ENCODE assay signal across 9 cellular contexts in the genomic region with DNA sequence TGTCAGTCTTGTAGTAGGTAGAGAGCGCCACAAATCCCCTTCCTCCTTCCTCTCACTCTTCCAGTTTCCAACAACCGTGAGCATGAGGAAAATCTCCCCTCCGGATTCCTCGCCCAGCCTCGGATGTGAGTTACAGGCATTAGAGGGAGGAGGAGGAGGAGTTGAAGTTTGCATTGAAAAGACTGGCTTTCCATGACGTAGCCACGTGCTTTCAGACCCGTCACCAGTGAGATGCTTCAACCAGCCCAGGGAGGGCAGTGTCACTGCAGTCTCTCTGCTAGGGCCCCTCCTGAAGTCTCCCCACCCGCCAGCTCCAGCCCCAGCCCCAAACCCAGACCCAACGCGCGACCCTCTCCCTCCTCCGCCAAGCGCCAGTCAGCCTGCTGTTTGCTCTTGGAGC. TPM values are rescaled to one million over a fixed set of nuclear protein-coding genes. Genes with fewer than 3 reads are reported as not detected.
A peak's percentile ranks its signal among the peaks of the same experiment; 100 is the strongest.
DNase-seq lines count a peak whose midpoint lies in the region; ATAC-seq and TF ChIP-seq lines count a peak whose summit lies in the region.
"Had no signal": no experiment of that assay in that cellular context is flagged by ENCODE, and none has a peak within 500 bp of the region (broad histone marks: within the 10 kb centered on the region; RNA-seq: fewer than 3 reads in every experiment).

No MANE protein-coding gene starts in this region.

- H3K27ac ChIP-seq in trophoblast cell (ENCODE audit: low read depth, low read length) (no peak overlapping the region), Karpas-422 (ENCODE audit: low read length) (no peak overlapping the region)
- H3K27ac ChIP-seq: HL-60 had no signal

- no peaks in the 10 kb centered on the region for H3K9me2 ChIP-seq in Karpas-422 (replicated peaks; ENCODE audit: insufficient read depth, low read length)

- peaks cover 27% of the 10 kb centered on the region for H3K4me1 Mint-ChIP-seq in activated T-helper 2 cell treated with anti-CD3 and anti-CD28 coated beads, Interferon-gamma antibody, Interleukin-2, Interleukin-4, amounts not matched to agents 10 μg/mL and 5 μg/mL and 100 μg/mL, durations not matched to agents 14 hours and 24 hours and 36 hours (ENCODE audit: low read depth)

- H3K9me3 ChIP-seq in trophoblast cell (ENCODE audit: insufficient read depth, low read depth, low read length) (peaks cover 5% of the 10 kb centered on the region), Karpas-422 (ENCODE audit: low read length) (no peaks in the 10 kb centered on the region)

- no peak overlapping the region for H3K14ac ChIP-seq in trophoblast cell (ENCODE audit: low read length)

- H3K36me3 ChIP-seq in trophoblast cell (ENCODE audit: control insufficient read depth in 1 of 2, insufficient read depth in 2 of 2, low read length in 2 of 2) (no peaks in the 10 kb centered on the region), Karpas-422 (ENCODE audit: insufficient read depth, low read length) (no peaks in the 10 kb centered on the region)

- DNase-seq in GM10248 (ENCODE audit: extremely low spot score) (peak; percentile 27), head of caudate nucleus (peak; percentile 41 to 89 (median 68)), trophoblast cell (no peak), GOT3 (lab: John Stamatoyannopoulos, UW) (no peak), Karpas-422 (no peak), mesenteric fat pad (ENCODE audit: low spot score) (no peak)
- no peak for DNase-seq in activated T-helper 2 cell treated with anti-CD3 and anti-CD28 coated beads, Interferon-gamma antibody, Interleukin-2, Interleukin-4, amounts not matched to agents 10 μg/mL and 5 μg/mL and 100 μg/mL, durations not matched to agents 14 hours and 24 hours and 36 hours (ENCODE audit: low spot score)

- peak; percentile 59 for ATAC-seq in HG03432 (IDR thresholded peaks at IDR 0.05; ENCODE audit: unreplicated experiment)

- H3K27ac Mint-ChIP-seq in activated T-helper 2 cell treated with anti-CD3 and anti-CD28 coated beads, Interferon-gamma antibody, Interleukin-2, Interleukin-4, amounts not matched to agents 10 μg/mL and 5 μg/mL and 100 μg/mL, durations not matched to agents 14 hours and 24 hours and 36 hours, result peak overlapping the region; percentile 36

- no peak overlapping the region for H4K91ac ChIP-seq in trophoblast cell (ENCODE audit: low read depth, low read length)

- peak overlapping the region; percentile 71 for H3K4me3 Mint-ChIP-seq in activated T-helper 2 cell treated with anti-CD3 and anti-CD28 coated beads, Interferon-gamma antibody, Interleukin-2, Interleukin-4, amounts not matched to agents 10 μg/mL and 5 μg/mL and 100 μg/mL, durations not matched to agents 14 hours and 24 hours and 36 hours (ENCODE audit: low read depth)

- H3K4me2 ChIP-seq in trophoblast cell (ENCODE audit: low read length) (peak overlapping the region; percentile 41), Karpas-422 (ENCODE audit: low read depth, low read length, poor library complexity, severe bottlenecking) (no peak overlapping the region)

- H3K9ac ChIP-seq in trophoblast cell (ENCODE audit: low read length) (no peak overlapping the region), Karpas-422 (ENCODE audit: low read length) (no peak overlapping the region)

- no peak overlapping the region for H3K23ac ChIP-seq in trophoblast cell (ENCODE audit: low read length)

- H3K4me1 ChIP-seq in trophoblast cell (ENCODE audit: control insufficient read depth in 1 of 2, insufficient read depth in 2 of 2, low read length in 2 of 2) (peaks cover 2 to 10% of the 10 kb centered on the region in 2 experiments), Karpas-422 (ENCODE audit: low read length) (no peaks in the 10 kb centered on the region)

- WGBS in trophoblast cell (ENCODE audit: extremely low coverage, insufficient coverage, insufficient read length), result no CpG with 5 or more reads among the region's 14 CpGs

- H2AFZ ChIP-seq in trophoblast cell (ENCODE audit: insufficient read depth, low read length, poor library complexity) (no peak overlapping the region), Karpas-422 (ENCODE audit: low read length) (no peak overlapping the region)

- no peak overlapping the region for H2AK5ac ChIP-seq in trophoblast cell (ENCODE audit: low read length)

- H3K4me3 ChIP-seq in trophoblast cell (ENCODE audit: low read depth, low read length) (no peak overlapping the region), Karpas-422 (ENCODE audit: low read length) (no peak overlapping the region)

- H3K79me2 ChIP-seq in trophoblast cell (ENCODE audit: control insufficient read depth, insufficient read depth, low read length, poor library complexity) (no peaks in the 10 kb centered on the region), Karpas-422 (ENCODE audit: low read length) (no peaks in the 10 kb centered on the region)

- CTCF ChIA-PET in GM10248 (lab: Yijun Ruan, JAX), result interaction anchor here (1.0 kb wide), 1 partner anchor 16 kb away, joined by 3 read pairs; no protein-coding TSS in a partner anchor

- H3K18ac ChIP-seq in trophoblast cell (ENCODE audit: low read length), result no peak overlapping the region

- no peak overlapping the region for H4K8ac ChIP-seq in trophoblast cell (ENCODE audit: low read depth, low read length)

- POLR2A ChIA-PET in GM10248 (lab: Yijun Ruan, JAX), result no interaction called here

- H3K79me1 ChIP-seq in trophoblast cell (ENCODE audit: low read length), result no peaks in the 10 kb centered on the region

- H4K12ac ChIP-seq in trophoblast cell (ENCODE audit: low read depth, low read length), result no peak overlapping the region

- intact Hi-C loops in activated T-helper 2 cell treated with anti-CD3 and anti-CD28 coated beads, Interferon-gamma antibody, Interleukin-2, Interleukin-4, amounts not matched to agents 10 μg/mL and 5 μg/mL and 100 μg/mL, durations not matched to agents 14 hours and 24 hours and 36 hours (cut with micrococcal nuclease), result loop anchor here (1.0 to 2.0 kb wide), 2 partner anchors 8 to 55 kb away; no protein-coding TSS in a partner anchor
- intact Hi-C loops in head of caudate nucleus (cut with DNase I), result loop anchor here (5.0 kb wide), 1 partner anchor 260 kb away; no protein-coding TSS in a partner anchor

- no peak overlapping the region for H2BK5ac ChIP-seq in trophoblast cell (ENCODE audit: low read depth, low read length, poor library complexity)

- no peak overlapping the region for H2BK12ac ChIP-seq in trophoblast cell (ENCODE audit: low read length)

- H3K36me3 Mint-ChIP-seq in activated T-helper 2 cell treated with anti-CD3 and anti-CD28 coated beads, Interferon-gamma antibody, Interleukin-2, Interleukin-4, amounts not matched to agents 10 μg/mL and 5 μg/mL and 100 μg/mL, durations not matched to agents 14 hours and 24 hours and 36 hours (ENCODE audit: low read depth), result no peaks in the 10 kb centered on the region

- no peaks in the 10 kb centered on the region for H3K9me3 Mint-ChIP-seq in activated T-helper 2 cell treated with anti-CD3 and anti-CD28 coated beads, Interferon-gamma antibody, Interleukin-2, Interleukin-4, amounts not matched to agents 10 μg/mL and 5 μg/mL and 100 μg/mL, durations not matched to agents 14 hours and 24 hours and 36 hours

- H3K27me3 ChIP-seq in trophoblast cell (ENCODE audit: insufficient read depth, low read length), result peaks cover 34% of the 10 kb centered on the region
- no peaks in the 10 kb centered on the region for H3K27me3 ChIP-seq in Karpas-422 (ENCODE audit: low read length)

- no peak overlapping the region for H2BK120ac ChIP-seq in trophoblast cell (ENCODE audit: insufficient read depth, low read length, poor library complexity)

- peaks cover 54% of the 10 kb centered on the region for H3K27me3 Mint-ChIP-seq in activated T-helper 2 cell treated with anti-CD3 and anti-CD28 coated beads, Interferon-gamma antibody, Interleukin-2, Interleukin-4, amounts not matched to agents 10 μg/mL and 5 μg/mL and 100 μg/mL, durations not matched to agents 14 hours and 24 hours and 36 hours (ENCODE audit: low read depth)

- TF ChIP-seq CTCF in GM10248 (IDR thresholded peaks at IDR 0.05; ENCODE audit: control extremely low read depth, extremely low read depth, low read depth, missing control alignments), result no peak

- no peak overlapping the region for H3K4ac ChIP-seq in trophoblast cell (ENCODE audit: low read depth, low read length)

- H4K20me1 ChIP-seq in Karpas-422 (ENCODE audit: insufficient read depth, low read depth, low read length), result no peaks in the 10 kb centered on the region

RNA-seq across cellular contexts. Expression of gene FGF14, which starts 0.4 kb away (rescaled TPM):
- not detected in 2 replicates for total RNA-seq in activated T-helper 2 cell treated with anti-CD3 and anti-CD28 coated beads, Interferon-gamma antibody, Interleukin-2, Interleukin-4, amounts not matched to agents 10 μg/mL and 5 μg/mL and 100 μg/mL, durations not matched to agents 14 hours and 24 hours and 36 hours
- 0.03 TPM in 2 replicates for polyA plus RNA-seq in trophoblast cell (2013)
- not detected in 2 replicates for total RNA-seq in Karpas-422 (2014; rRNA removed; shearing (Covaris generic); ENCODE audit: low replicate concordance)
- total RNA-seq in mesenteric fat pad, result 3.1 TPM

Comparison
In these comparisons a context has a peak if more than half of its experiments do, and no peak if none do; other contexts are left out.
1. DNase-seq: peak in GM10248 (single experiment) and head of caudate nucleus (42 of 42); none in activated T-helper 2 cell treated with anti-CD3 and anti-CD28 coated beads, Interferon-gamma antibody, Interleukin-2, Interleukin-4, amounts not matched to agents 10 μg/mL and 5 μg/mL and 100 μg/mL, durations not matched to agents 14 hours and 24 hours and 36 hours (single experiment), trophoblast cell (0 of 2), GOT3 (single experiment), Karpas-422 (single experiment) and mesenteric fat pad (single experiment).